ENCODE assay signal across 8 cellular contexts in genomic region chr12:15882055-15882971, GRCh38. TPM values are rescaled to one million over a fixed set of nuclear protein-coding genes. Genes with fewer than 3 reads are reported as not detected.
DNase-seq lines count a peak whose midpoint lies in the region; ATAC-seq, FAIRE-seq and TF ChIP-seq lines count a peak whose summit lies in the region.

A gene with protein sequence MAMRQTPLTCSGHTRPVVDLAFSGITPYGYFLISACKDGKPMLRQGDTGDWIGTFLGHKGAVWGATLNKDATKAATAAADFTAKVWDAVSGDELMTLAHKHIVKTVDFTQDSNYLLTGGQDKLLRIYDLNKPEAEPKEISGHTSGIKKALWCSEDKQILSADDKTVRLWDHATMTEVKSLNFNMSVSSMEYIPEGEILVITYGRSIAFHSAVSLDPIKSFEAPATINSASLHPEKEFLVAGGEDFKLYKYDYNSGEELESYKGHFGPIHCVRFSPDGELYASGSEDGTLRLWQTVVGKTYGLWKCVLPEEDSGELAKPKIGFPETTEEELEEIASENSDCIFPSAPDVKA (plus strand): TSS chr12:15882387. CDS start chr12:15882708, 321 bp downstream.

- H3K4me1 ChIP-seq in body of pancreas (peaks cover 38% of the 10 kb centered on the region), sigmoid colon (peaks cover 0 to 41% (median 33%) of the 10 kb centered on the region in 4 donors)

- intact Hi-C loops in body of pancreas (cut with DNase I) (no loop called here), sigmoid colon (cut with DNase I) (loop anchor here (5.0 to 10.0 kb wide), 2 partner anchors 608 to 1110 kb away; a partner anchor contains a TSS)

- H3K27me3 ChIP-seq in body of pancreas (no peaks in the 10 kb centered on the region), sigmoid colon (no peaks in the 10 kb centered on the region)

- 0% methylated on average over 46 to 66 of the region's 66 CpGs for WGBS in body of pancreas, 2 donors
- 0% methylated on average over 66 of the region's 66 CpGs for WGBS in sigmoid colon, 2 donors

- ATAC-seq in GM18520 (IDR thresholded peaks at IDR 0.05; ENCODE audit: unreplicated experiment) (peak; percentile 96), HG03064 (IDR thresholded peaks at IDR 0.05; ENCODE audit: low read depth, unreplicated experiment) (peak; percentile 96), body of pancreas (peak; percentile 96)

- H3K4me3 ChIP-seq in body of pancreas (peak within 1 kb of the TSS; percentile 56 to 61), sigmoid colon (peak within 1 kb of the TSS; percentile 79 to 89 (median 84))

- peak in 2 of 4 donors; percentile 38 to 76 for TF ChIP-seq EP300 in sigmoid colon (IDR thresholded peaks at IDR 0.05)

- DNase-seq in NCI-H2107 treated with DMSO at 0.1 percent for 48 hours (lab: John Stamatoyannopoulos, UW; ENCODE audit: unreplicated experiment) (peak; percentile 98), body of pancreas (peak; percentile 97 to 98 (median 97)), iPS DF 19.7 (ENCODE audit: low read depth, low spot score) (peak; percentile 80), sigmoid colon (peak; percentile 99)

- TF ChIP-seq POLR2A in body of pancreas (IDR thresholded peaks at IDR 0.05) (peak; percentile 97 to 99 (median 99)), sigmoid colon (IDR thresholded peaks at IDR 0.05) (peak; percentile 99)

- H3K36me3 ChIP-seq in body of pancreas (replicated peaks in 1 of 2; ENCODE audit: insufficient read depth in 1 of 2, low read depth in 2 of 2), result no peaks in the 10 kb centered on the region
- H3K36me3 ChIP-seq in sigmoid colon, result peaks cover 0 to 9% (median 0%) of the 10 kb centered on the region in 4 donors

- no peaks in the 10 kb centered on the region for H3K9me3 ChIP-seq in body of pancreas
- no peaks in the 10 kb centered on the region for H3K9me3 ChIP-seq in sigmoid colon

- no peak for TF ChIP-seq CTCF in 22Rv1 (IDR thresholded peaks at IDR 0.05)
- peak in 1 of 7 experiments; percentile 3 for TF ChIP-seq CTCF in body of pancreas (IDR thresholded peaks at IDR 0.05)
- no peak for TF ChIP-seq CTCF in sigmoid colon (IDR thresholded peaks at IDR 0.05)

- peak within 1 kb of the TSS; percentile 93 for H3K27ac ChIP-seq in 22Rv1
- H3K27ac ChIP-seq in body of pancreas, result peak within 1 kb of the TSS; percentile 90 to 100 (median 96)
- H3K27ac ChIP-seq in sigmoid colon, result peak within 1 kb of the TSS; percentile 93 to 99 (median 96)

- peak; percentile 19 for FAIRE-seq in TTC549 (lab: Jason Lieb, UNC)

RNA-seq across cellular contexts. Expression of the gene that starts here (rescaled TPM):
- total RNA-seq in body of pancreas (10 to 100 TPM; 24.1 to 28.5 TPM), sigmoid colon (10 to 100 TPM; 52.8 to 68.5 (median 63.0) TPM)
- 100 to 1,000 TPM in 1 of 3 donors, 10 to 100 TPM in 2; 75.7 to 109 (median 87.1) TPM for polyA plus RNA-seq in sigmoid colon

Comparison
In these comparisons a context has a peak if more than half of its experiments do, and no peak if none do; other contexts are left out.
1. Peak in every context shown above with its lines: DNase-seq, ATAC-seq, H3K4me3 ChIP-seq and H3K27ac ChIP-seq.